ENCODE assay signal across 17 cellular contexts in the genomic region with DNA sequence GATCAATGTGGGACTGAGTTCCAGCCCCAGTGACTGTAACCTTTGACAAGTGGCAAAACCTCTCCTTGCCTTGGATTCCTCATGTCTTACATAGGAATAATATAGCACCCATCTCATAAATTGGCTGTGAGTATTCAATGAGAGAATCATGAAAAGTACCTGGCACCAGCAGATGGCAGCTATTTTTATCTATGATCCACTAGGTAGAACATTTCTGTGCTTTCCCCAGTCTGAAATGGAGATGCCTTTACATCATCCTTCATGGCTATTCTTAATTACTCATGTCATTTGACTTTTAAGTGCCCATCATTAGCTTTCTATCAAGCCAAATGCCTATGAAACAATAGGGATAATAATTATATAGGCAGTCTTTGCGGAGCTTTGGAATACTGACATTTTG.
A peak's percentile ranks its signal among the peaks of the same experiment; 100 is the strongest.
DNase-seq lines count a peak whose midpoint lies in the region; FAIRE-seq and TF ChIP-seq lines count a peak whose summit lies in the region.
"Had no signal": no experiment of that assay in that cellular context is flagged by ENCODE, and none has a peak within 500 bp of the region (broad histone marks: within the 10 kb centered on the region; RNA-seq: fewer than 3 reads in every experiment).

No MANE protein-coding gene starts in this region.

- no peaks in the 10 kb centered on the region for H3K27me3 ChIP-seq in breast epithelium
- no peaks in the 10 kb centered on the region for H3K27me3 ChIP-seq in SJSA1 (replicated peaks)
- H3K27me3 ChIP-seq in keratinocyte (ENCODE audit: control insufficient read depth, extremely low read depth, insufficient read depth, low read length), result no peaks in the 10 kb centered on the region
- no peaks in the 10 kb centered on the region for H3K27me3 ChIP-seq in smooth muscle cell (ENCODE audit: low read depth)
- H3K27me3 ChIP-seq in WERI-Rb-1 (ENCODE audit: insufficient read depth, low read depth, severe bottlenecking), result no peaks in the 10 kb centered on the region
- H3K27me3 ChIP-seq: transverse colon had no signal

- peak overlapping the region; percentile 65 for H3K27ac Mint-ChIP-seq in MCF 10A (ENCODE audit: low read depth, unreplicated experiment)
- H3K27ac Mint-ChIP-seq: IgD-negative memory B cell had no signal

- H3K4me1 Mint-ChIP-seq in MCF 10A (ENCODE audit: insufficient read depth, unreplicated experiment), result peaks cover 52% of the 10 kb centered on the region

- CTCF ChIA-PET in MCF 10A (lab: Yijun Ruan, JAX), result interaction anchor here (0.6 to 1.7 kb wide), 12 partner anchors 10 to 828 kb away, joined by 3 to 5 read pairs (median 4); a partner anchor contains a TSS

- no peak overlapping the region for H3K9ac ChIP-seq in keratinocyte (ENCODE audit: control insufficient read depth, extremely low read depth, insufficient read depth, low read length)
- H3K9ac ChIP-seq in smooth muscle cell (ENCODE audit: low read depth), result no peak overlapping the region

- H3K27ac ChIP-seq in breast epithelium (no peak overlapping the region), SJSA1 (peak overlapping the region; percentile 99), keratinocyte (ENCODE audit: control insufficient read depth, insufficient read depth, low read length) (peak overlapping the region; percentile 29), smooth muscle cell (ENCODE audit: low read depth) (peak overlapping the region; percentile 88), WERI-Rb-1 (no peak overlapping the region)

- peak; percentile 41 for FAIRE-seq in keratinocyte (lab: Jason Lieb, UNC)
- FAIRE-seq: endometrium, GM12892 had no signal

- peaks cover 7% of the 10 kb centered on the region for H3K9me3 Mint-ChIP-seq in MCF 10A (ENCODE audit: unreplicated experiment)

- no TSS peak for BruUV-seq in MCF 10A (replicated peaks; lab: Mats Ljungman, UMichigan)

- WGBS in smooth muscle cell (ENCODE audit: low lambda C conversion rate), result 92% methylated on average over 1 of the region's 1 CpG

- no peak for TF ChIP-seq CTCF in MCF 10A (IDR thresholded peaks at IDR 0.05; ENCODE audit: unreplicated experiment)
- no peak for TF ChIP-seq CTCF in breast epithelium (IDR thresholded peaks at IDR 0.05)
- no peak for TF ChIP-seq CTCF in keratinocyte (optimal IDR thresholded peaks at IDR 0.05 in 1 of 3, IDR thresholded peaks at IDR 0.05 in 1 of 3, conservative IDR thresholded peaks at IDR 0.05 in 1 of 3; ENCODE audit: extremely low read depth in 1 of 3, insufficient read depth in 2 of 3, low read length in 3 of 3)
- no peak for TF ChIP-seq CTCF in smooth muscle cell (IDR thresholded peaks at IDR 0.05; ENCODE audit: borderline replicate concordance, insufficient read depth, poor library complexity, severe bottlenecking)
- no peak for TF ChIP-seq CTCF in WERI-Rb-1 (IDR thresholded peaks at IDR 0.05; ENCODE audit: low read depth, low read length)

- H3K27me3 Mint-ChIP-seq in MCF 10A (ENCODE audit: insufficient read depth, unreplicated experiment), result no peaks in the 10 kb centered on the region

- no peak for TF ChIP-seq POLR2A in breast epithelium (IDR thresholded peaks at IDR 0.05)

- POLR2A ChIA-PET in MCF 10A (lab: Yijun Ruan, JAX), result interaction anchor here (1.1 to 2.0 kb wide), 3 partner anchors 10 to 24 kb away, joined by 3 to 6 read pairs (median 5); no protein-coding TSS in a partner anchor

- no peak overlapping the region for H3K4me3 Mint-ChIP-seq in MCF 10A (ENCODE audit: unreplicated experiment)

- H4K20me1 ChIP-seq in keratinocyte (ENCODE audit: control insufficient read depth, extremely low read depth, insufficient read depth, low read length), result no peaks in the 10 kb centered on the region
- H4K20me1 ChIP-seq in smooth muscle cell (ENCODE audit: low read depth), result no peaks in the 10 kb centered on the region

- dilution Hi-C loops in keratinocyte (cut with MboI; ENCODE audit: extremely low pct_ligation_motif_present, low sequenced_read_pairs), result no loop called here

- H3K4me1 ChIP-seq in breast epithelium (peaks cover 0 to 4% of the 10 kb centered on the region in 2 donors), SJSA1 (replicated peaks) (peaks cover 64% of the 10 kb centered on the region), keratinocyte (ENCODE audit: control insufficient read depth, extremely low read depth, insufficient read depth, low read length) (peaks cover 43% of the 10 kb centered on the region), smooth muscle cell (ENCODE audit: low read depth) (peaks cover 34% of the 10 kb centered on the region)

- peaks cover 36% of the 10 kb centered on the region for H3F3A ChIP-seq in smooth muscle cell (ENCODE audit: low read depth)

- H3K9me3 ChIP-seq in breast epithelium, result no peaks in the 10 kb centered on the region
- H3K9me3 ChIP-seq in SJSA1 (replicated peaks), result no peaks in the 10 kb centered on the region
- no peaks in the 10 kb centered on the region for H3K9me3 ChIP-seq in keratinocyte (ENCODE audit: control insufficient read depth, low read depth, low read length)
- no peaks in the 10 kb centered on the region for H3K9me3 ChIP-seq in smooth muscle cell (replicated peaks; ENCODE audit: low read depth)
- H3K9me3 ChIP-seq in WERI-Rb-1 (ENCODE audit: severe bottlenecking), result no peaks in the 10 kb centered on the region
- H3K9me3 ChIP-seq: transverse colon had no signal

- H3K36me3 ChIP-seq in breast epithelium (no peaks in the 10 kb centered on the region), SJSA1 (no peaks in the 10 kb centered on the region), keratinocyte (ENCODE audit: control insufficient read depth in 2 of 2, extremely low read depth in 1 of 2, insufficient read depth in 2 of 2, low read length in 2 of 2) (no peaks in the 10 kb centered on the region), smooth muscle cell (ENCODE audit: low read depth) (no peaks in the 10 kb centered on the region), WERI-Rb-1 (no peaks in the 10 kb centered on the region)
- H3K36me3 ChIP-seq: transverse colon had no signal

- intact Hi-C loops in MCF 10A (cut with micrococcal nuclease), result loop anchor here (5.0 kb wide), 2 partner anchors 98 to 112 kb away; no protein-coding TSS in a partner anchor
- intact Hi-C loops in breast epithelium (cut with DNase I; ENCODE audit: low total_unique reads), result no loop called here

- DNase-seq in MCF 10A (ENCODE audit: unreplicated experiment), result no peak
- no peak for DNase-seq in breast epithelium (ENCODE audit: low spot score in 2 of 2)
- DNase-seq in SJSA1 (ENCODE audit: low read depth in 1 of 2, low spot score in 2 of 2), result peak in 1 of 2 experiments; percentile 25
- no peak for DNase-seq in keratinocyte (ENCODE audit: low read depth, low spot score)
- no peak for DNase-seq in smooth muscle cell (lab: John Stamatoyannopoulos, UW; ENCODE audit: unreplicated experiment)
- no peak for DNase-seq in WERI-Rb-1
- no peak for DNase-seq in amniotic stem cell (lab: John Stamatoyannopoulos, UW)
- no peak for DNase-seq in NCI-H1105 (lab: John Stamatoyannopoulos, UW)
- DNase-seq: activated effector memory CD4-positive, alpha-beta T cell treated with Interleukin-2 at 50 U/mL for 16 hours; DMS79 treated with DMSO at 0.1 percent for 48 hours; NCI-H2029 treated with DMSO at 0.1 percent for 48 hours; stimulated activated CD4-positive, alpha-beta T cell treated with anti-CD3 and anti-CD28 coated beads, Interleukin-1b, Interleukin-23, amount 100 ng/mL, for 48 hours; transverse colon had no signal

- H2AFZ ChIP-seq in keratinocyte (ENCODE audit: control insufficient read depth, low read length), result no peak overlapping the region
- no peak overlapping the region for H2AFZ ChIP-seq in smooth muscle cell (ENCODE audit: low read depth)

- H3K4me3 ChIP-seq in breast epithelium (no peak overlapping the region), SJSA1 (no peak overlapping the region), keratinocyte (ENCODE audit: control insufficient read depth in 2 of 3, extremely low read depth in 1 of 3, insufficient read depth in 2 of 3, low read depth in 1 of 3, low read length in 3 of 3) (no peak overlapping the region), smooth muscle cell (no peak overlapping the region), WERI-Rb-1 (ENCODE audit: low read depth, low read length) (no peak overlapping the region)
- H3K4me3 ChIP-seq: lung, transverse colon had no signal

- H3K36me3 Mint-ChIP-seq in MCF 10A (ENCODE audit: insufficient read depth, unreplicated experiment), result no peaks in the 10 kb centered on the region
- H3K36me3 Mint-ChIP-seq: IgD-negative memory B cell had no signal

- H3K79me2 ChIP-seq in keratinocyte (ENCODE audit: control insufficient read depth, insufficient read depth, low read length) (no peaks in the 10 kb centered on the region), smooth muscle cell (ENCODE audit: low read depth) (no peaks in the 10 kb centered on the region)

- H3K9me1 ChIP-seq in keratinocyte (ENCODE audit: control insufficient read depth, extremely low read depth, insufficient read depth, low read length), result no peaks in the 10 kb centered on the region

- H3K4me2 ChIP-seq in keratinocyte (ENCODE audit: control insufficient read depth, extremely low read depth, insufficient read depth, low read depth, low read length), result no peak overlapping the region
- H3K4me2 ChIP-seq in smooth muscle cell, result peak overlapping the region; percentile 72

Comparison
In these comparisons a context has a peak if more than half of its experiments do, and no peak if none do; other contexts are left out.
1. H3K27ac ChIP-seq: peak in SJSA1 (single experiment), keratinocyte (single experiment) and smooth muscle cell (single experiment); none in breast epithelium (0 of 2) and WERI-Rb-1 (single experiment).